Comparison of ENCODE assay signal across 8 cellular contexts in the genomic region with DNA sequence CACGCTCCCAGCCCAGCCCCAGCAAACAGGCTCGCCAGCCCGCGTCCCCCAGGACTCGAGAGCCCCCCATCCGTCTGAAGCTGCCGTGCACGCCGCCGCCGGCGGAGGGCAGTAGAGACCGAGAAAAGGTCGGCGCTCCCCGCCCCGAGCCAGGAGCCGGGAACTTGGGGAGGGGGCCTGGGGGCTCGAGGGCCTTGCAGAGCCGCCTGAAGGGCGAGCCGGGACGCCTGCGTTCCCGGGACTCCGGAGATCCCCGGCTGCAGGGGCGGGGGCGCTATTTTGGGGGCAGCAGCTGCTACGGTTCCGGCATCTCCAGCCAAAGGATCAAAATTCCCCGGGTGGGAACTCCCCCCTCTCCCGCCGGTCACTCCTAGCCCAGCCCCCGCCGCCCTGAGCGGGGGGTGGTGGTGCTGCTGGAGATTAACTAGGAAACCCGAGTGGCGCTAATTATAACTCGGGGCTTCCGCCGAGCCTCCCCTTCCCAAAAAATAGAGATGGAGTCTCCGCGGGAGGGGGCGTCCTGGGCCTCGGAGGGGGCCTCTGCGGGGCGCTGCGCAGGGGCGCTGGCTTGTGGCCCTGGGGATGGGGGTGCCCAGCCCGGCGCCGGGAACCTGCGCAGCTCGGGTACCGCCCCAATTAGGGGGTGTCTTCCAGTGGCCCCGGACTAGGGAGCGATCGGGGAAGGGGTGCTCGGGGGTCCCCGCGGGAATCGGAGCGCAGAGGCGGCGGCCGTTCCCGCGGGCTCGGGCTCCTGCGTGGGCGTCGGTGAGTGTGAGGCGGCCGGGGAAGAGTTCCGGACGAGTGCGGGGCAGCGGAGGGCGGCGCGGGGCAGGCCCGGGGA. TPM values are rescaled to one million over a fixed set of nuclear protein-coding genes. Genes with fewer than 3 reads are reported as not detected.
A peak's percentile ranks its signal among the peaks of the same experiment; 100 is the strongest.
DNase-seq lines count a peak whose midpoint lies in the region; ATAC-seq, FAIRE-seq and TF ChIP-seq lines count a peak whose summit lies in the region.

No MANE protein-coding gene starts in this region.

- H3K27me3 ChIP-seq in CD4-positive, CD25-positive, alpha-beta regulatory T cell (ENCODE audit: control insufficient read depth, insufficient read depth, low read length) = peaks cover 16% of the 10 kb centered on the region

- DNase-seq in CD4-positive, CD25-positive, alpha-beta regulatory T cell = peak in 2 of 3 donors; percentile 36 to 46
- DNase-seq in HUDEP-2 (lab: John Stamatoyannopoulos, UW; ENCODE audit: unreplicated experiment in 76 of 76) (peak in 54 of 76 experiments; percentile 1 to 68 (median 45)), epithelial cell of proximal tubule (ENCODE audit: low read depth) (no peak), naive B cell (peak; percentile 63), urothelium cell line (ENCODE audit: low spot score) (peak; percentile 76), superior temporal gyrus (ENCODE audit: extremely low spot score) (no peak)
- peak; percentile 47 for DNase-seq in activated CD4-positive, alpha-beta memory T cell treated with anti-CD3 and anti-CD28 coated beads, Interleukin-2, amount 10 ng/mL, durations not matched to agents 7 days and 5 days

- H3K27ac ChIP-seq in CD4-positive, CD25-positive, alpha-beta regulatory T cell (ENCODE audit: insufficient read depth, low read length, poor library complexity, severe bottlenecking) = no peak overlapping the region

- no peak for ATAC-seq in CD4-positive, CD25-positive, alpha-beta regulatory T cell (ENCODE audit: low read depth in 2 of 2)
- ATAC-seq in naive B cell (ENCODE audit: low read depth in 2 of 2) = peak; percentile 14 to 22
- no peak for ATAC-seq in HG03432 (IDR thresholded peaks at IDR 0.05; ENCODE audit: unreplicated experiment)

- no peak overlapping the region for H3K27ac Mint-ChIP-seq in CD4-positive, CD25-positive, alpha-beta regulatory T cell
- H3K27ac Mint-ChIP-seq in activated CD4-positive, alpha-beta memory T cell treated with anti-CD3 and anti-CD28 coated beads, Interleukin-2, amount 10 ng/mL, durations not matched to agents 7 days and 5 days = no peak overlapping the region
- H3K27ac Mint-ChIP-seq in naive B cell = no peak overlapping the region

- no peak overlapping the region for H3K4me3 ChIP-seq in CD4-positive, CD25-positive, alpha-beta regulatory T cell (ENCODE audit: low read depth, low read length)
- peak overlapping the region; percentile 45 for H3K4me3 ChIP-seq in epithelial cell of proximal tubule (ENCODE audit: low read depth, low read length)

- peaks cover 0 to 6% (median 0%) of the 10 kb centered on the region in 7 donors for H3K9me3 Mint-ChIP-seq in CD4-positive, CD25-positive, alpha-beta regulatory T cell
- H3K9me3 Mint-ChIP-seq in activated CD4-positive, alpha-beta memory T cell treated with anti-CD3 and anti-CD28 coated beads, Interleukin-2, amount 10 ng/mL, durations not matched to agents 7 days and 5 days = no peaks in the 10 kb centered on the region
- H3K9me3 Mint-ChIP-seq in naive B cell = peaks cover 0 to 2% (median 0%) of the 10 kb centered on the region in 7 donors

- peak; percentile 63 for FAIRE-seq in urothelium cell line (lab: Jason Lieb, UNC)

- H3K27me3 Mint-ChIP-seq in CD4-positive, CD25-positive, alpha-beta regulatory T cell = peaks cover 74% of the 10 kb centered on the region
- peaks cover 56% of the 10 kb centered on the region for H3K27me3 Mint-ChIP-seq in activated CD4-positive, alpha-beta memory T cell treated with anti-CD3 and anti-CD28 coated beads, Interleukin-2, amount 10 ng/mL, durations not matched to agents 7 days and 5 days
- H3K27me3 Mint-ChIP-seq in naive B cell = peaks cover 28 to 82% (median 66%) of the 10 kb centered on the region in 3 donors

- peak; percentile 75 for TF ChIP-seq CTCF in epithelial cell of proximal tubule (conservative IDR thresholded peaks at IDR 0.05; ENCODE audit: low read depth, low read length)

- peaks cover 0 to 29% (median 10%) of the 10 kb centered on the region in 4 donors for H3K4me1 Mint-ChIP-seq in CD4-positive, CD25-positive, alpha-beta regulatory T cell
- peaks cover 22% of the 10 kb centered on the region for H3K4me1 Mint-ChIP-seq in activated CD4-positive, alpha-beta memory T cell treated with anti-CD3 and anti-CD28 coated beads, Interleukin-2, amount 10 ng/mL, durations not matched to agents 7 days and 5 days
- peaks cover 27 to 31% (median 29%) of the 10 kb centered on the region in 3 donors for H3K4me1 Mint-ChIP-seq in naive B cell

- no peak overlapping the region for H3K4me3 Mint-ChIP-seq in CD4-positive, CD25-positive, alpha-beta regulatory T cell
- H3K4me3 Mint-ChIP-seq in activated CD4-positive, alpha-beta memory T cell treated with anti-CD3 and anti-CD28 coated beads, Interleukin-2, amount 10 ng/mL, durations not matched to agents 7 days and 5 days = no peak overlapping the region
- H3K4me3 Mint-ChIP-seq in naive B cell = peak overlapping the region in 5 of 8 donors; percentile 60 to 95 (median 71)

- H3K36me3 ChIP-seq in CD4-positive, CD25-positive, alpha-beta regulatory T cell (ENCODE audit: control insufficient read depth, insufficient read depth, low read length) = no peaks in the 10 kb centered on the region

- H3K9me3 ChIP-seq in CD4-positive, CD25-positive, alpha-beta regulatory T cell (ENCODE audit: control insufficient read depth in 2 of 2, low read length in 2 of 2) = no peaks in the 10 kb centered on the region

- CTCF ChIA-PET in activated CD4-positive, alpha-beta memory T cell treated with anti-CD3 and anti-CD28 coated beads, Interleukin-2, amount 10 ng/mL, durations not matched to agents 7 days and 5 days (lab: Charles Lee) = interaction anchor here (0.6 to 2.5 kb wide), 5 partner anchors 17 to 190 kb away, joined by 3 to 12 read pairs (median 4); no protein-coding TSS in a partner anchor

- H3K36me3 Mint-ChIP-seq in CD4-positive, CD25-positive, alpha-beta regulatory T cell = no peaks in the 10 kb centered on the region
- no peaks in the 10 kb centered on the region for H3K36me3 Mint-ChIP-seq in activated CD4-positive, alpha-beta memory T cell treated with anti-CD3 and anti-CD28 coated beads, Interleukin-2, amount 10 ng/mL, durations not matched to agents 7 days and 5 days (ENCODE audit: low read depth)
- H3K36me3 Mint-ChIP-seq in naive B cell = peaks cover 0 to 7% of the 10 kb centered on the region in 2 donors

- POLR2A ChIA-PET in activated CD4-positive, alpha-beta memory T cell treated with anti-CD3 and anti-CD28 coated beads, Interleukin-2, amount 10 ng/mL, durations not matched to agents 7 days and 5 days (lab: Charles Lee) = interaction anchor here (1.0 kb wide), 1 partner anchor 20 kb away, joined by 5 read pairs; a partner anchor contains a TSS

- peaks cover 36% of the 10 kb centered on the region for H3K4me1 ChIP-seq in CD4-positive, CD25-positive, alpha-beta regulatory T cell (ENCODE audit: control insufficient read depth, insufficient read depth, low read length, poor library complexity, severe bottlenecking)

RNA-seq across cellular contexts. Expression of a gene that starts 0.6 kb away (rescaled TPM):
- 0.20 TPM for total RNA-seq in CD4-positive, CD25-positive, alpha-beta regulatory T cell
- polyA plus RNA-seq in CD4-positive, CD25-positive, alpha-beta regulatory T cell = not detected
- total RNA-seq in activated CD4-positive, alpha-beta memory T cell treated with anti-CD3 and anti-CD28 coated beads, Interleukin-2, amount 10 ng/mL, durations not matched to agents 7 days and 5 days = under 1 TPM in 1 of 2 experiments, not detected in 1; 0.13 TPM
- total RNA-seq in epithelial cell of proximal tubule = 0.51 and 3.3 TPM in 2 replicates
- under 1 TPM in 2 of 6 donors, not detected in 4; 0.55 to 0.92 TPM for polyA plus RNA-seq in naive B cell (ENCODE audit: low read depth in 6 of 6)

RNA-seq across cellular contexts. Expression of a gene that starts 5.6 kb away (rescaled TPM):
- 0.94 TPM for total RNA-seq in CD4-positive, CD25-positive, alpha-beta regulatory T cell
- 1 to 10 TPM in 3 of 4 donors, under 1 TPM in 1; 0.39 to 4.8 (median 1.9) TPM for polyA plus RNA-seq in CD4-positive, CD25-positive, alpha-beta regulatory T cell
- 1 to 10 TPM; 2.1 to 3.0 TPM for total RNA-seq in activated CD4-positive, alpha-beta memory T cell treated with anti-CD3 and anti-CD28 coated beads, Interleukin-2, amount 10 ng/mL, durations not matched to agents 7 days and 5 days
- 0.58 and 4.3 TPM in 2 replicates for total RNA-seq in epithelial cell of proximal tubule
- 1 to 10 TPM in 3 of 6 donors, under 1 TPM in 2, not detected in 1; 0.34 to 2.5 (median 1.7) TPM for polyA plus RNA-seq in naive B cell (ENCODE audit: low read depth in 6 of 6)

RNA-seq across cellular contexts. Expression of a gene that starts 20.2 kb away (rescaled TPM):
- total RNA-seq in CD4-positive, CD25-positive, alpha-beta regulatory T cell = 234 TPM
- polyA plus RNA-seq in CD4-positive, CD25-positive, alpha-beta regulatory T cell = 10 to 100 TPM; 31.9 to 40.7 (median 36.7) TPM
- 100 to 1,000 TPM; 202 to 205 TPM for total RNA-seq in activated CD4-positive, alpha-beta memory T cell treated with anti-CD3 and anti-CD28 coated beads, Interleukin-2, amount 10 ng/mL, durations not matched to agents 7 days and 5 days
- total RNA-seq in epithelial cell of proximal tubule = 83.3 and 154 TPM in 2 replicates
- 10 to 100 TPM; 17.5 to 79.0 (median 46.0) TPM for polyA plus RNA-seq in naive B cell (ENCODE audit: low read depth in 6 of 6)

RNA-seq across cellular contexts. Expression of a gene that starts 27.9 kb away (rescaled TPM):
- total RNA-seq in CD4-positive, CD25-positive, alpha-beta regulatory T cell = 8.4 TPM
- 1 to 10 TPM; 2.8 to 5.8 (median 3.5) TPM for polyA plus RNA-seq in CD4-positive, CD25-positive, alpha-beta regulatory T cell
- 10 to 100 TPM; 28.9 to 30.1 TPM for total RNA-seq in activated CD4-positive, alpha-beta memory T cell treated with anti-CD3 and anti-CD28 coated beads, Interleukin-2, amount 10 ng/mL, durations not matched to agents 7 days and 5 days
- total RNA-seq in epithelial cell of proximal tubule = 112 and 117 TPM in 2 replicates
- polyA plus RNA-seq in naive B cell (ENCODE audit: low read depth in 6 of 6) = 1 to 10 TPM; 2.1 to 5.7 (median 3.4) TPM

RNA-seq across cellular contexts. Expression of a gene that starts 42.6 kb away (rescaled TPM):
- total RNA-seq in CD4-positive, CD25-positive, alpha-beta regulatory T cell = 42.7 TPM
- 1 to 10 TPM; 5.7 to 8.6 (median 6.1) TPM for polyA plus RNA-seq in CD4-positive, CD25-positive, alpha-beta regulatory T cell
- 10 to 100 TPM; 34.0 to 36.3 TPM for total RNA-seq in activated CD4-positive, alpha-beta memory T cell treated with anti-CD3 and anti-CD28 coated beads, Interleukin-2, amount 10 ng/mL, durations not matched to agents 7 days and 5 days
- 11.4 and 18.4 TPM in 2 replicates for total RNA-seq in epithelial cell of proximal tubule
- polyA plus RNA-seq in naive B cell (ENCODE audit: low read depth in 6 of 6) = 10 to 100 TPM in 4 of 6 donors, 1 to 10 TPM in 2; 7.8 to 13.1 (median 11.5) TPM

Comparison
In these comparisons a context has a peak if more than half of its experiments do, and no peak if none do; other contexts are left out.
1. ATAC-seq: peak in naive B cell (2 of 2); none in CD4-positive, CD25-positive, alpha-beta regulatory T cell (0 of 2) and HG03432 (single experiment).
2. DNase-seq: peak in CD4-positive, CD25-positive, alpha-beta regulatory T cell (2 of 3), HUDEP-2 (54 of 76), activated CD4-positive, alpha-beta memory T cell treated with anti-CD3 and anti-CD28 coated beads, Interleukin-2, amount 10 ng/mL, durations not matched to agents 7 days and 5 days (single experiment), naive B cell (single experiment) and urothelium cell line (single experiment); none in epithelial cell of proximal tubule (single experiment) and superior temporal gyrus (single experiment).
3. H3K4me3 Mint-ChIP-seq: peak in naive B cell (5 of 8); none in CD4-positive, CD25-positive, alpha-beta regulatory T cell (0 of 4) and activated CD4-positive, alpha-beta memory T cell treated with anti-CD3 and anti-CD28 coated beads, Interleukin-2, amount 10 ng/mL, durations not matched to agents 7 days and 5 days (single experiment).